Comparison of ENCODE assay signal across 1 cellular context in genomic region chr13:95275322-95276118, GRCh38.
TF ChIP-seq lines count a peak whose summit lies in the region.

No MANE protein-coding gene starts in this region.

TF ChIP-seq in HepG2, 621 proteins besides CTCF, POLR2A, EP300 and RAD21 (continued from another document):
- TF ChIP-seq SPEN (CRISPR knock-in tag; IDR thresholded peaks at IDR 0.05; ENCODE audit: low read depth) (no peak), MEIS1 (CRISPR knock-in tag; IDR thresholded peaks at IDR 0.05; ENCODE audit: borderline replicate concordance) (no peak), HDAC6 (IDR thresholded peaks at IDR 0.05; ENCODE audit: low read depth, low read length) (no peak), HMG20B (CRISPR knock-in tag; conservative IDR thresholded peaks at IDR 0.05) (peak; percentile 93), IKZF4 (CRISPR knock-in tag; IDR thresholded peaks at IDR 0.05; ENCODE audit: borderline replicate concordance, low read depth, not compliant biosample characterization) (no peak), GATAD2A (CRISPR knock-in tag; IDR thresholded peaks at IDR 0.05) (no peak), ZNF512 (CRISPR knock-in tag; IDR thresholded peaks at IDR 0.05) (no peak), BCL6 (CRISPR knock-in tag; IDR thresholded peaks at IDR 0.05) (peak; percentile 37; the same call in 1 of the 2 replicates), ZNF878 (CRISPR knock-in tag; IDR thresholded peaks at IDR 0.05) (no peak), KDM2A (CRISPR knock-in tag; IDR thresholded peaks at IDR 0.05; ENCODE audit: borderline replicate concordance, low read depth) (no peak), ZNF580 (CRISPR knock-in tag; IDR thresholded peaks at IDR 0.05; ENCODE audit: borderline replicate concordance, low read depth) (no peak), THAP9 (CRISPR knock-in tag; IDR thresholded peaks at IDR 0.05; ENCODE audit: borderline replicate concordance) (no peak), FOXK1 (CRISPR knock-in tag; IDR thresholded peaks at IDR 0.05; ENCODE audit: borderline replicate concordance, low read depth) (no peak), ZBTB8A (CRISPR knock-in tag; IDR thresholded peaks at IDR 0.05; ENCODE audit: borderline replicate concordance, low read depth) (no peak), STAT5B (CRISPR knock-in tag; IDR thresholded peaks at IDR 0.05) (no peak), PPARG (CRISPR knock-in tag; conservative IDR thresholded peaks at IDR 0.05) (no peak), HIVEP1 (CRISPR knock-in tag; IDR thresholded peaks at IDR 0.05) (no peak), KLF9 (CRISPR knock-in tag; IDR thresholded peaks at IDR 0.05; ENCODE audit: low read depth) (no peak), GTF2F1 (IDR thresholded peaks at IDR 0.05; ENCODE audit: low read length) (no peak), SNAPC5 (CRISPR knock-in tag; IDR thresholded peaks at IDR 0.05; ENCODE audit: borderline replicate concordance) (no peak), SNAPC4 (CRISPR knock-in tag; IDR thresholded peaks at IDR 0.05) (no peak), KLF13 (CRISPR knock-in tag; IDR thresholded peaks at IDR 0.05) (no peak), ZNF451 (CRISPR knock-in tag; IDR thresholded peaks at IDR 0.05) (no peak), ZNF124 (CRISPR knock-in tag; IDR thresholded peaks at IDR 0.05) (no peak), MED13 (CRISPR knock-in tag; IDR thresholded peaks at IDR 0.05) (no peak), ZNF530 (CRISPR knock-in tag; IDR thresholded peaks at IDR 0.05; ENCODE audit: low read depth) (no peak), FOXA3 (CRISPR knock-in tag; IDR thresholded peaks at IDR 0.05) (peak; percentile 26; the same call in 1 of the 2 replicates), CHD4 (IDR thresholded peaks at IDR 0.05; ENCODE audit: borderline replicate concordance, low read length) (no peak), SMAD3 (CRISPR knock-in tag; IDR thresholded peaks at IDR 0.05) (no peak), E2F5 (CRISPR knock-in tag; conservative IDR thresholded peaks at IDR 0.05) (no peak), HNRNPL (IDR thresholded peaks at IDR 0.05; ENCODE audit: low read depth, low read length) (no peak), MXD3 (CRISPR knock-in tag; IDR thresholded peaks at IDR 0.05) (no peak), EZH2 (conservative IDR thresholded peaks at IDR 0.05; ENCODE audit: low read depth, low read length) (no peak), PBX2 (CRISPR knock-in tag; IDR thresholded peaks at IDR 0.05) (no peak), SCMH1 (CRISPR knock-in tag; IDR thresholded peaks at IDR 0.05; ENCODE audit: borderline replicate concordance) (no peak), ZNF337 (CRISPR knock-in tag; IDR thresholded peaks at IDR 0.05; ENCODE audit: borderline replicate concordance, low read depth) (no peak), ZNF883 (CRISPR knock-in tag; IDR thresholded peaks at IDR 0.05; ENCODE audit: not compliant biosample characterization) (no peak), TRAFD1 (CRISPR knock-in tag; IDR thresholded peaks at IDR 0.05; ENCODE audit: borderline replicate concordance) (no peak), ZNF121 (CRISPR knock-in tag; IDR thresholded peaks at IDR 0.05) (no peak), PITX1 (CRISPR knock-in tag; IDR thresholded peaks at IDR 0.05) (peak; percentile 40; the same call in 1 of the 2 replicates), ZNF672 (CRISPR knock-in tag; IDR thresholded peaks at IDR 0.05) (no peak), ZBTB42 (CRISPR knock-in tag; IDR thresholded peaks at IDR 0.05) (no peak), BRCA1 (CRISPR knock-in tag; IDR thresholded peaks at IDR 0.05) (no peak), CENPX (CRISPR knock-in tag; IDR thresholded peaks at IDR 0.05) (no peak), CEBPZ (IDR thresholded peaks at IDR 0.05; ENCODE audit: low read length) (no peak), SMC3 (IDR thresholded peaks at IDR 0.05; ENCODE audit: low read length) (no peak), HMG20A (CRISPR knock-in tag; IDR thresholded peaks at IDR 0.05; ENCODE audit: borderline replicate concordance) (peak; percentile 83), CEBPB (IDR thresholded peaks at IDR 0.05; ENCODE audit: borderline replicate concordance, low read depth, low read length) (peak; percentile 28; the same call in 1 of the 2 replicates)
